Comparison of ENCODE assay signal across 22 cellular contexts in the genomic region with DNA sequence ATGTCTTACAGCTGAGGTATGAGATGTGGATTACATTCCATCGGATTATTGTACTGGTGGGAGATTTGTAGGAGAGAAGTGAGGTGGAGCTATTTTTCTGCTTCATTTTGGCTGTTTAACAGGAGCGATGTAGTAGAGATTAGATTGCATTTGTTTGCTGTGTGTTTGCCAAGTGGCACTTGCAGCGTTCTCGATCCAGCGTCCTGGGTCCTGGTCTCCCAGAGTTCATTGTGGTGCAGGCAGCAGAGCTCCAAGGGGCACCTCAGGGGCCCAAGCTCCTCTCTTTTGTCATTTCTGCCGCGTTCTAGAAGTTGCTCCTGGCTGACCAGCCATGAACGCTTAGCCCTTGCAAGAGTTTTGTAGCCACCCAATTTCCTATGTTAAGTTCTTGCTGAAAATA.
"Had no signal": no experiment of that assay in that cellular context is flagged by ENCODE, and none has a peak within 500 bp of the region (broad histone marks: within the 10 kb centered on the region; RNA-seq: fewer than 3 reads in every experiment).

No MANE protein-coding gene starts in this region.

- H3K27ac Mint-ChIP-seq: nephron progenitor cell; stimulated activated naive B cell treated with anti-CD40 and anti-IgM and Interleukin-4, amounts not matched to agents 10 μg/mL and 1 μg/mL and 100 μg/mL, for 72 hours; stimulated activated naive CD8-positive, alpha-beta T cell treated with anti-CD3 and anti-CD28 coated beads, Interleukin-15, amount 100 ng/mL, for 72 hours had no signal

- H3K4me1 Mint-ChIP-seq: naive B cell; stimulated activated naive B cell treated with anti-CD40 and anti-IgM and Interleukin-4, amounts not matched to agents 10 μg/mL and 1 μg/mL and 100 μg/mL, for 72 hours; stimulated activated naive CD8-positive, alpha-beta T cell treated with anti-CD3 and anti-CD28 coated beads, Interleukin-15, amount 100 ng/mL, for 72 hours had no signal

- H3K4me3 ChIP-seq: coronary artery, dorsolateral prefrontal cortex, esophagus muscularis mucosa, gastrocnemius medialis, right atrium auricular region, sigmoid colon, skin epidermis, thoracic aorta, transverse colon had no signal

- H3K27ac ChIP-seq: dorsolateral prefrontal cortex, epithelial cell of prostate, gastrocnemius medialis, neutrophil, sigmoid colon, skin epidermis, thoracic aorta had no signal

- DNase-seq: dorsolateral prefrontal cortex; effector memory CD4-positive, alpha-beta T cell; gastrocnemius medialis; islet precursor cell; left ventricle myocardium superior; mesendoderm; naive B cell; nephron progenitor cell; sigmoid colon; stimulated activated CD4-positive, alpha-beta T cell treated with anti-CD3 and anti-CD28 coated beads, Interleukin-2, amount 100 ng/mL, for 24 hours; stimulated activated CD4-positive, alpha-beta T cell treated with anti-CD3 and anti-CD28 coated beads, Interleukin-4, amount 100 ng/mL, for 4 hours; stimulated activated naive B cell treated with anti-CD40 and anti-IgM and Interleukin-4, amounts not matched to agents 10 μg/mL and 1 μg/mL and 100 μg/mL, for 72 hours; stimulated activated naive CD8-positive, alpha-beta T cell treated with anti-CD3 and anti-CD28 coated beads, Interleukin-15, amount 100 ng/mL, for 72 hours; substantia nigra; transverse colon had no signal

- H3K36me3 ChIP-seq: esophagus muscularis mucosa, gastrocnemius medialis, neutrophil, right atrium auricular region, sigmoid colon, thoracic aorta had no signal

- ATAC-seq: gastrocnemius medialis; stimulated activated naive B cell treated with anti-CD40 and anti-IgM and Interleukin-4, amounts not matched to agents 10 μg/mL and 1 μg/mL and 100 μg/mL, for 72 hours; stimulated activated naive CD8-positive, alpha-beta T cell treated with anti-CD3 and anti-CD28 coated beads, Interleukin-15, amount 100 ng/mL, for 72 hours had no signal

- H3K4me3 Mint-ChIP-seq: naive B cell; nephron progenitor cell; stimulated activated naive B cell treated with anti-CD40 and anti-IgM and Interleukin-4, amounts not matched to agents 10 μg/mL and 1 μg/mL and 100 μg/mL, for 72 hours; stimulated activated naive CD8-positive, alpha-beta T cell treated with anti-CD3 and anti-CD28 coated beads, Interleukin-15, amount 100 ng/mL, for 72 hours had no signal

- H3K36me3 Mint-ChIP-seq: naive B cell; stimulated activated naive B cell treated with anti-CD40 and anti-IgM and Interleukin-4, amounts not matched to agents 10 μg/mL and 1 μg/mL and 100 μg/mL, for 72 hours had no signal

- H3K27me3 ChIP-seq: dorsolateral prefrontal cortex, esophagus muscularis mucosa, right atrium auricular region, transverse colon had no signal

- H3K9me3 Mint-ChIP-seq: naive B cell; nephron progenitor cell; stimulated activated naive B cell treated with anti-CD40 and anti-IgM and Interleukin-4, amounts not matched to agents 10 μg/mL and 1 μg/mL and 100 μg/mL, for 72 hours; stimulated activated naive CD8-positive, alpha-beta T cell treated with anti-CD3 and anti-CD28 coated beads, Interleukin-15, amount 100 ng/mL, for 72 hours had no signal

- H3K9me3 ChIP-seq: esophagus muscularis mucosa, gastrocnemius medialis, neutrophil, right atrium auricular region, sigmoid colon, thoracic aorta, transverse colon had no signal

- H3K4me1 ChIP-seq: gastrocnemius medialis had no signal

- H3K27me3 Mint-ChIP-seq: naive B cell; stimulated activated naive B cell treated with anti-CD40 and anti-IgM and Interleukin-4, amounts not matched to agents 10 μg/mL and 1 μg/mL and 100 μg/mL, for 72 hours; stimulated activated naive CD8-positive, alpha-beta T cell treated with anti-CD3 and anti-CD28 coated beads, Interleukin-15, amount 100 ng/mL, for 72 hours had no signal
